ENCODE assay signal across 17 cellular contexts in genomic region chr14:30240002-30240401, GRCh38.
"Had no signal": no experiment of that assay in that cellular context is flagged by ENCODE, and none has a peak within 500 bp of the region (broad histone marks: within the 10 kb centered on the region; RNA-seq: fewer than 3 reads in every experiment).

No MANE protein-coding gene starts in this region.

- ATAC-seq: activated CD4-positive, alpha-beta T cell treated with anti-CD3 and anti-CD28 coated beads for 36 hours; activated CD8-positive, alpha-beta memory T cell treated with anti-CD3 and anti-CD28 coated beads, Interleukin-2, amount 10 ng/mL, durations not matched to agents 7 days and 5 days; body of pancreas; effector memory CD8-positive, alpha-beta T cell; left colon; lower lobe of right lung; upper lobe of right lung had no signal

- H3K27me3 ChIP-seq: body of pancreas, esophagus squamous epithelium, ovary, upper lobe of right lung had no signal

- H3K36me3 Mint-ChIP-seq: activated CD8-positive, alpha-beta memory T cell treated with anti-CD3 and anti-CD28 coated beads, Interleukin-2, amount 10 ng/mL, durations not matched to agents 7 days and 5 days had no signal

- H3K27ac ChIP-seq: body of pancreas, esophagus squamous epithelium, lower lobe of right lung, ovary, upper lobe of right lung had no signal

- H3K9me3 Mint-ChIP-seq: nephron had no signal

- H3K4me3 Mint-ChIP-seq: activated CD4-positive, alpha-beta memory T cell treated with anti-CD3 and anti-CD28 coated beads, Interleukin-2, amount 10 ng/mL, durations not matched to agents 7 days and 5 days; activated CD4-positive, alpha-beta T cell treated with anti-CD3 and anti-CD28 coated beads for 36 hours; activated CD8-positive, alpha-beta memory T cell treated with anti-CD3 and anti-CD28 coated beads, Interleukin-2, amount 10 ng/mL, durations not matched to agents 7 days and 5 days; activated naive CD4-positive, alpha-beta T cell treated with anti-CD3 and anti-CD28 coated beads for 36 hours; effector memory CD8-positive, alpha-beta T cell; nephron had no signal

- H3K4me3 ChIP-seq: body of pancreas, esophagus squamous epithelium, lower lobe of right lung, ovary, upper lobe of right lung had no signal

- H3K27ac Mint-ChIP-seq: activated CD4-positive, alpha-beta memory T cell treated with anti-CD3 and anti-CD28 coated beads, Interleukin-2, amount 10 ng/mL, durations not matched to agents 7 days and 5 days; activated CD4-positive, alpha-beta T cell treated with anti-CD3 and anti-CD28 coated beads for 36 hours; activated CD8-positive, alpha-beta memory T cell treated with anti-CD3 and anti-CD28 coated beads, Interleukin-2, amount 10 ng/mL, durations not matched to agents 7 days and 5 days; activated naive CD4-positive, alpha-beta T cell treated with anti-CD3 and anti-CD28 coated beads for 36 hours; activated T-helper 2 cell treated with anti-CD3 and anti-CD28 coated beads, Interferon-gamma antibody, Interleukin-2, Interleukin-4, amounts not matched to agents 10 μg/mL and 5 μg/mL and 100 μg/mL, durations not matched to agents 14 hours and 24 hours and 36 hours; effector memory CD8-positive, alpha-beta T cell had no signal

- DNase-seq: activated CD4-positive, alpha-beta memory T cell treated with anti-CD3 and anti-CD28 coated beads, Interleukin-2, amount 10 ng/mL, durations not matched to agents 7 days and 5 days; activated CD4-positive, alpha-beta T cell treated with anti-CD3 and anti-CD28 coated beads for 36 hours; activated CD8-positive, alpha-beta memory T cell treated with anti-CD3 and anti-CD28 coated beads, Interleukin-2, amount 10 ng/mL, durations not matched to agents 7 days and 5 days; activated naive CD4-positive, alpha-beta T cell treated with anti-CD3 and anti-CD28 coated beads for 36 hours; activated T-cell treated with anti-CD3 and anti-CD28 coated beads, Interleukin-2, amount 50 U/mL, for 1 hour; body of pancreas; effector memory CD8-positive, alpha-beta T cell; esophagus squamous epithelium; left colon; lower lobe of right lung; ovary; stimulated activated CD4-positive, alpha-beta T cell treated with anti-CD3 and anti-CD28 coated beads, Interleukin-1b, Interleukin-23, amount 100 ng/mL, for 48 hours; stimulated activated CD8-positive, alpha-beta memory T cell treated with anti-CD3 and anti-CD28 coated beads, Interleukin-4, amount 100 ng/mL, for 48 hours; stimulated activated naive CD4-positive, alpha-beta T cell; upper lobe of right lung had no signal

- H3K4me1 Mint-ChIP-seq: activated CD4-positive, alpha-beta memory T cell treated with anti-CD3 and anti-CD28 coated beads, Interleukin-2, amount 10 ng/mL, durations not matched to agents 7 days and 5 days; activated CD4-positive, alpha-beta T cell treated with anti-CD3 and anti-CD28 coated beads for 36 hours; activated CD8-positive, alpha-beta memory T cell treated with anti-CD3 and anti-CD28 coated beads, Interleukin-2, amount 10 ng/mL, durations not matched to agents 7 days and 5 days had no signal

- H3K9me3 ChIP-seq: body of pancreas, esophagus squamous epithelium, lower lobe of right lung, ovary, upper lobe of right lung had no signal

- H3K4me1 ChIP-seq: body of pancreas, lower lobe of right lung, upper lobe of right lung had no signal

- H3K36me3 ChIP-seq: esophagus squamous epithelium, lower lobe of right lung, ovary, upper lobe of right lung had no signal

- H3K27me3 Mint-ChIP-seq: activated CD4-positive, alpha-beta memory T cell treated with anti-CD3 and anti-CD28 coated beads, Interleukin-2, amount 10 ng/mL, durations not matched to agents 7 days and 5 days; activated CD8-positive, alpha-beta memory T cell treated with anti-CD3 and anti-CD28 coated beads, Interleukin-2, amount 10 ng/mL, durations not matched to agents 7 days and 5 days; effector memory CD8-positive, alpha-beta T cell had no signal
